Comparison of ENCODE assay signal across 1 cellular context in genomic region chr12:92702754-92703679, GRCh38.
TF ChIP-seq lines count a peak whose summit lies in the region.

PLEKHG7 (plus strand) TSS chr12:92702989; CDS start chr12:92706632, 3,643 bp downstream.

TF ChIP-seq in GM23338, 12 proteins besides CTCF, POLR2A, EP300 and RAD21:
- TF ChIP-seq EZH2phosphoT487 (IDR thresholded peaks at IDR 0.05; ENCODE audit: unreplicated experiment) (no peak), ZNF114 (CRISPR knock-in tag; IDR thresholded peaks at IDR 0.05) (no peak), EZH2 (IDR thresholded peaks at IDR 0.05; ENCODE audit: low read depth, unreplicated experiment) (no peak), JUNB (IDR thresholded peaks at IDR 0.05; ENCODE audit: unreplicated experiment) (no peak), POLR2AphosphoS5 (IDR thresholded peaks at IDR 0.05; ENCODE audit: low read depth) (no peak), ZNF331 (CRISPR knock-in tag; IDR thresholded peaks at IDR 0.05; ENCODE audit: low read depth) (no peak), ETS1 (IDR thresholded peaks at IDR 0.05) (no peak), NANOG (IDR thresholded peaks at IDR 0.05; ENCODE audit: borderline replicate concordance) (no peak), STAT1 (IDR thresholded peaks at IDR 0.05; ENCODE audit: unreplicated experiment) (no peak), CREB1 (CRISPR knock-in tag; IDR thresholded peaks at IDR 0.05; ENCODE audit: low read depth) (no peak), ZNF462 (CRISPR knock-in tag; IDR thresholded peaks at IDR 0.05) (no peak), REST (IDR thresholded peaks at IDR 0.05; ENCODE audit: unreplicated experiment) (no peak)
